ENCODE assay signal across 8 cellular contexts in the genomic region with DNA sequence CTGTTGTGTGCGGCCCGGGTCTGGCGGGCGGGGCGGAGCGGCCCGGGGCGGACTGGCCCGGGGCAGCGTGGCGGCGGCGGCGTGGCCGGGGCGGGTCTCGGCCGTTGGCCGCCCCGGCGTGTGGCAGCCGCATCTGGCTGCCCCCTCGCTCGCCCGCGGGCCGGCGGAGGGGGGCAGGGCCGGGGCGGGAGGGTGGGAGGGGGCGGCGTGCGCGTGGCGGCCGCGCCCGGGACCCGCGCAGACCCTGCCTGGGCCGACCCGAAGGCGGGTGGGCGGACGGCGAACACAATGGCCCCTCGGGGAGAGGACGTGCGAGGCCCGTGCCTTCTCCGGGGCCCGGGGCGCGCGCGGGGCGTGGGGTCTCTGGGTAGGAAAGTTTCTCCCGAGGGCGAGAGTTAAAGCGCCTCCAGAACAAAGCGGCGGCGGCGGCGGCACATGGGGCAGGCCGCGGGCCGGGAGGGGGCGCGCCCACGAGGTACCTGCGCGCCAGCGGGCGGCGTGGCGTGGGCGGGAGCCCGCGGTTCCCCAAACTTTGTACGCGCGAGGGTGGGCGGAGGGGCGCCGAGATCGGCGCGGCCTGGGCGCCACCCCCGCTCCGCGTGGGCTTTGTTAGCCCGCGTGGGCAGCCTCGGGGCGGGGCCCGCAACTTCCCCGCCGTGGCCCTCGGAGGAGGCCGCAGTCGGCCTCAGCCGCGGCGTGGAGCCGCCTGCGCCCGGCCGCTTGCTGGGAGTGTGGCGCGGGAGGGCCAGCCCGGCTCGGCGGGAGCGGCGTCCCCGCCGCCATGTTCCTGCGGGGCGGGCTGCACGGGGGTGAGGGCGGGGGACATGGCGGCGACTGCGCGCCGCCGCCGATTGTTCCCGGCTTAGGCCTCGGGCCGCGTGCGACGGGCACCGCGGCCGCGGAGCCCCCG. TPM values are rescaled to one million over a fixed set of nuclear protein-coding genes. Genes with fewer than 3 reads are reported as not detected.
A peak's percentile ranks its signal among the peaks of the same experiment; 100 is the strongest.
DNase-seq lines count a peak whose midpoint lies in the region; ATAC-seq and TF ChIP-seq lines count a peak whose summit lies in the region.

No MANE protein-coding gene starts in this region.

- H3K27me3 ChIP-seq in colonic mucosa (no peaks in the 10 kb centered on the region), lower lobe of right lung (ENCODE audit: low read depth) (no peaks in the 10 kb centered on the region)

- H3K4me3 Mint-ChIP-seq in activated CD4-positive, alpha-beta T cell treated with anti-CD3 and anti-CD28 coated beads, Interleukin-2, amount 10 ng/mL, durations not matched to agents 24 days and 14 days: peak overlapping the region; percentile 95

- H3K27me3 Mint-ChIP-seq in activated CD4-positive, alpha-beta T cell treated with anti-CD3 and anti-CD28 coated beads, Interleukin-2, amount 10 ng/mL, durations not matched to agents 24 days and 14 days: no peaks in the 10 kb centered on the region

- intact Hi-C loops in activated CD4-positive, alpha-beta T cell treated with anti-CD3 and anti-CD28 coated beads, Interleukin-2, amount 10 ng/mL, durations not matched to agents 24 days and 14 days (cut with micrococcal nuclease): loop anchor here (1.0 to 2.0 kb wide), 2 partner anchors 21 to 50 kb away; partner anchors contain the start of gene GPC5
- intact Hi-C loops in colonic mucosa (cut with DNase I) (no loop called here), lower lobe of right lung (cut with DNase I) (no loop called here)

- TF ChIP-seq CTCF in colonic mucosa (IDR thresholded peaks at IDR 0.05): no peak
- TF ChIP-seq CTCF in lower lobe of right lung (IDR thresholded peaks at IDR 0.05): peak; percentile 19

- DNase-seq in COLO829 (ENCODE audit: low spot score) (peak; percentile 54), HT-29 (ENCODE audit: low spot score) (peak; percentile 27), colonic mucosa (peak; percentile 51), lower lobe of right lung (peak; percentile 72), NCI-H1105 treated with DMSO at 0.1 percent for 48 hours (lab: John Stamatoyannopoulos, UW) (no peak)
- DNase-seq in activated CD4-positive, alpha-beta T cell treated with anti-CD3 and anti-CD28 coated beads, Interleukin-2, amount 10 ng/mL, durations not matched to agents 24 days and 14 days: peak; percentile 88
- DNase-seq in stimulated activated CD4-positive, alpha-beta T cell treated with anti-CD3 and anti-CD28 coated beads, TNF-alpha, amount 100 ng/mL, for 4 hours (ENCODE audit: low read depth in 3 of 3): peak; percentile 69 to 86 (median 82)

- no peaks in the 10 kb centered on the region for H3K9me3 Mint-ChIP-seq in activated CD4-positive, alpha-beta T cell treated with anti-CD3 and anti-CD28 coated beads, Interleukin-2, amount 10 ng/mL, durations not matched to agents 24 days and 14 days

- ATAC-seq in GM21360 (IDR thresholded peaks at IDR 0.05; ENCODE audit: unreplicated experiment): peak; percentile 27
- ATAC-seq in lower lobe of right lung: peak; percentile 63 to 71

- H3K27ac ChIP-seq in colonic mucosa: peak overlapping the region; percentile 95
- H3K27ac ChIP-seq in lower lobe of right lung: peak overlapping the region; percentile 97

- peaks cover 40% of the 10 kb centered on the region for H3K36me3 Mint-ChIP-seq in activated CD4-positive, alpha-beta T cell treated with anti-CD3 and anti-CD28 coated beads, Interleukin-2, amount 10 ng/mL, durations not matched to agents 24 days and 14 days (ENCODE audit: low read depth)

- H3K4me3 ChIP-seq in colonic mucosa (peak overlapping the region; percentile 82), lower lobe of right lung (peak overlapping the region; percentile 75)

- H3K4me1 ChIP-seq in colonic mucosa: peaks cover 5% of the 10 kb centered on the region
- H3K4me1 ChIP-seq in lower lobe of right lung: peaks cover 39% of the 10 kb centered on the region

- peak overlapping the region; percentile 67 for H3K27ac Mint-ChIP-seq in activated CD4-positive, alpha-beta T cell treated with anti-CD3 and anti-CD28 coated beads, Interleukin-2, amount 10 ng/mL, durations not matched to agents 24 days and 14 days

- peak overlapping the region; percentile 66 to 98 for H3K9ac ChIP-seq in colonic mucosa (ENCODE audit: low read depth in 2 of 2, low read length in 2 of 2)

- H3K9me3 ChIP-seq in colonic mucosa (no peaks in the 10 kb centered on the region), lower lobe of right lung (no peaks in the 10 kb centered on the region)

- H3K36me3 ChIP-seq in colonic mucosa: no peaks in the 10 kb centered on the region
- H3K36me3 ChIP-seq in lower lobe of right lung: peaks cover 30% of the 10 kb centered on the region

- H3K4me1 Mint-ChIP-seq in activated CD4-positive, alpha-beta T cell treated with anti-CD3 and anti-CD28 coated beads, Interleukin-2, amount 10 ng/mL, durations not matched to agents 24 days and 14 days: peaks cover 37% of the 10 kb centered on the region

RNA-seq across cellular contexts. Expression of gene MIR17HG, which starts 0.8 kb away (rescaled TPM):
- 6.8 and 7.6 TPM in 2 replicates for total RNA-seq in HT-29 (2014; rRNA removed; shearing (Covaris generic))
- 52.9 and 55.3 TPM in 2 replicates for total RNA-seq in activated CD4-positive, alpha-beta T cell treated with anti-CD3 and anti-CD28 coated beads, Interleukin-2, amount 10 ng/mL, durations not matched to agents 24 days and 14 days
- total RNA-seq in colonic mucosa: 1 to 10 TPM; 3.0 to 6.2 TPM
- total RNA-seq in lower lobe of right lung: 6.1 TPM

RNA-seq across cellular contexts. Expression of gene GPC5, which starts 50.2 kb away (rescaled TPM):
- not detected in 2 replicates for total RNA-seq in HT-29 (2014; rRNA removed; shearing (Covaris generic))
- total RNA-seq in activated CD4-positive, alpha-beta T cell treated with anti-CD3 and anti-CD28 coated beads, Interleukin-2, amount 10 ng/mL, durations not matched to agents 24 days and 14 days: 0.07 TPM in 1 of 2 replicates, not detected in the other
- total RNA-seq in colonic mucosa: under 1 TPM in 1 of 2 donors, not detected in 1; 0.42 TPM
- total RNA-seq in lower lobe of right lung: 8.7 TPM
